Comparison of ENCODE assay signal across 8 cellular contexts in genomic region chr16:88770459-88771293, GRCh38. TPM values are rescaled to one million over a fixed set of nuclear protein-coding genes. Genes with fewer than 3 reads are reported as not detected.
A peak's percentile ranks its signal among the peaks of the same experiment; 100 is the strongest.
DNase-seq lines count a peak whose midpoint lies in the region; ATAC-seq and TF ChIP-seq lines count a peak whose summit lies in the region.

No MANE protein-coding gene starts in this region.

- no peak overlapping the region for H3K4me2 ChIP-seq in trophoblast cell (ENCODE audit: low read length)

- peak overlapping the region; percentile 6 for H3K4ac ChIP-seq in trophoblast cell (ENCODE audit: low read depth, low read length)

- POLR2A ChIA-PET in CD8-positive, alpha-beta T cell (lab: Charles Lee): interaction anchor here (0.7 to 1.0 kb wide), 2 partner anchors 33 to 48 kb away, joined by 3 read pairs; no protein-coding TSS in a partner anchor

- no peak overlapping the region for H3K27ac ChIP-seq in CD8-positive, alpha-beta T cell (ENCODE audit: low read depth, low read length)
- peak overlapping the region; percentile 38 for H3K27ac ChIP-seq in trophoblast cell (ENCODE audit: low read depth, low read length)

- H3K14ac ChIP-seq in trophoblast cell (ENCODE audit: low read length): peak overlapping the region; percentile 70

- peak overlapping the region; percentile 19 for H3K4me3 ChIP-seq in CD8-positive, alpha-beta T cell (ENCODE audit: low read depth, low read length)
- H3K4me3 ChIP-seq in trophoblast cell (ENCODE audit: low read depth, low read length): no peak overlapping the region

- intact Hi-C loops in CD8-positive, alpha-beta T cell (cut with DNase I, micrococcal nuclease): no loop called here

- peak; percentile 86 for ATAC-seq in CD8-positive, alpha-beta T cell
- ATAC-seq in HG03460 (IDR thresholded peaks at IDR 0.05; ENCODE audit: unreplicated experiment): peak; percentile 62
- ATAC-seq in HG03159 (IDR thresholded peaks at IDR 0.05; ENCODE audit: unreplicated experiment): no peak
- no peak for ATAC-seq in HG03196 (IDR thresholded peaks at IDR 0.05; ENCODE audit: unreplicated experiment)
- ATAC-seq in HG03097 (IDR thresholded peaks at IDR 0.05; ENCODE audit: low FRiP score, unreplicated experiment): no peak

- peak overlapping the region; percentile 1 for H4K8ac ChIP-seq in trophoblast cell (ENCODE audit: low read depth, low read length)

- no peaks in the 10 kb centered on the region for H3K27me3 Mint-ChIP-seq in CD8-positive, alpha-beta T cell (ENCODE audit: low read depth)

- H2BK5ac ChIP-seq in trophoblast cell (ENCODE audit: low read depth, low read length, poor library complexity): peak overlapping the region; percentile 43

- peak overlapping the region; percentile 87 for H2BK12ac ChIP-seq in trophoblast cell (ENCODE audit: low read length)

- peak in 4 of 7 experiments; percentile 59 to 70 (median 64) for DNase-seq in CD8-positive, alpha-beta T cell
- DNase-seq in T1000 (lab: John Stamatoyannopoulos, UW): peak; percentile 60
- peak; percentile 29 for DNase-seq in fibroblast of gingiva (ENCODE audit: low read depth)
- peak; percentile 91 to 98 for DNase-seq in trophoblast cell

- no peak overlapping the region for H4K12ac ChIP-seq in trophoblast cell (ENCODE audit: low read depth, low read length)

- H2AFZ ChIP-seq in trophoblast cell (ENCODE audit: insufficient read depth, low read length, poor library complexity): peak overlapping the region; percentile 2

- peak overlapping the region; percentile 10 for H2AK5ac ChIP-seq in trophoblast cell (ENCODE audit: low read length)

- no peaks in the 10 kb centered on the region for H3K9me3 Mint-ChIP-seq in CD8-positive, alpha-beta T cell

- H3K36me3 Mint-ChIP-seq in CD8-positive, alpha-beta T cell: no peaks in the 10 kb centered on the region

- H3K9me3 ChIP-seq in CD8-positive, alpha-beta T cell (ENCODE audit: low read length): no peaks in the 10 kb centered on the region
- H3K9me3 ChIP-seq in trophoblast cell (ENCODE audit: insufficient read depth, low read depth, low read length): no peaks in the 10 kb centered on the region

- no CpG with 5 or more reads among the region's 42 CpGs for WGBS in trophoblast cell (ENCODE audit: extremely low coverage, insufficient coverage, insufficient read length)

- peaks cover 12% of the 10 kb centered on the region for H3K79me2 ChIP-seq in trophoblast cell (ENCODE audit: control insufficient read depth, insufficient read depth, low read length, poor library complexity)

- H3K4me1 ChIP-seq in CD8-positive, alpha-beta T cell (ENCODE audit: insufficient read depth, low read length): peaks cover 39% of the 10 kb centered on the region
- H3K4me1 ChIP-seq in trophoblast cell (ENCODE audit: control insufficient read depth in 1 of 2, insufficient read depth in 2 of 2, low read length in 2 of 2): peaks cover 74 to 82% of the 10 kb centered on the region in 2 experiments

- H3K9ac ChIP-seq in trophoblast cell (ENCODE audit: low read length): no peak overlapping the region

- peak overlapping the region; percentile 65 for H4K91ac ChIP-seq in trophoblast cell (ENCODE audit: low read depth, low read length)

- peak overlapping the region; percentile 18 for H2BK120ac ChIP-seq in trophoblast cell (ENCODE audit: insufficient read depth, low read length, poor library complexity)

- H3K4me1 Mint-ChIP-seq in CD8-positive, alpha-beta T cell (ENCODE audit: low read depth): peaks cover 27% of the 10 kb centered on the region

- no peaks in the 10 kb centered on the region for H3K36me3 ChIP-seq in CD8-positive, alpha-beta T cell (ENCODE audit: insufficient read depth, low read length)
- H3K36me3 ChIP-seq in trophoblast cell (ENCODE audit: control insufficient read depth in 1 of 2, insufficient read depth in 2 of 2, low read length in 2 of 2): no peaks in the 10 kb centered on the region

- no peak overlapping the region for H3K23ac ChIP-seq in trophoblast cell (ENCODE audit: low read length)

- peak overlapping the region; percentile 37 for H3K4me3 Mint-ChIP-seq in CD8-positive, alpha-beta T cell

- peaks cover 16% of the 10 kb centered on the region for H3K79me1 ChIP-seq in trophoblast cell (ENCODE audit: low read length)

- no peak for TF ChIP-seq CTCF in CD8-positive, alpha-beta T cell (IDR thresholded peaks at IDR 0.05)

- peak overlapping the region; percentile 78 for H3K27ac Mint-ChIP-seq in CD8-positive, alpha-beta T cell

- H3K18ac ChIP-seq in trophoblast cell (ENCODE audit: low read length): peak overlapping the region; percentile 55

- CTCF ChIA-PET in CD8-positive, alpha-beta T cell (lab: Charles Lee): interaction anchor here (0.7 to 1.2 kb wide), 3 partner anchors 10 to 29 kb away, joined by 3 to 5 read pairs (median 3); no protein-coding TSS in a partner anchor

- no peaks in the 10 kb centered on the region for H3K27me3 ChIP-seq in CD8-positive, alpha-beta T cell (ENCODE audit: insufficient read depth, low read length)
- no peaks in the 10 kb centered on the region for H3K27me3 ChIP-seq in trophoblast cell (ENCODE audit: insufficient read depth, low read length)

RNA-seq across cellular contexts. Expression of gene PIEZO1, which starts 14.3 kb away (rescaled TPM):
- 10 to 100 TPM; 67.4 to 70.1 TPM for total RNA-seq in CD8-positive, alpha-beta T cell
- polyA plus RNA-seq in trophoblast cell (2013): 77.3 and 84.7 TPM in 2 replicates

RNA-seq across cellular contexts. Expression of gene CDT1, which starts 32.9 kb away (rescaled TPM):
- total RNA-seq in CD8-positive, alpha-beta T cell: 1 to 10 TPM; 1.2 to 2.3 TPM
- 19.4 and 19.8 TPM in 2 replicates for polyA plus RNA-seq in trophoblast cell (2013)

RNA-seq across cellular contexts. Expression of gene APRT, which starts 41.1 kb away (rescaled TPM):
- total RNA-seq in CD8-positive, alpha-beta T cell: 100 to 1,000 TPM; 171 to 178 TPM
- polyA plus RNA-seq in trophoblast cell (2013): 95.8 and 96.2 TPM in 2 replicates

Comparison
In these comparisons a context has a peak if more than half of its experiments do, and no peak if none do; other contexts are left out.
1. ATAC-seq: peak in CD8-positive, alpha-beta T cell (single experiment) and HG03460 (single experiment); none in HG03159 (single experiment), HG03196 (single experiment) and HG03097 (single experiment).
2. DNase-seq: peak in every context shown above with its lines; median percentile 94 in trophoblast cell; 64 in CD8-positive, alpha-beta T cell; 60 in T1000; 29 in fibroblast of gingiva.